Comparison of ENCODE assay signal across 8 cellular contexts in genomic region chr12:42237853-42238239, GRCh38. TPM values are rescaled to one million over a fixed set of nuclear protein-coding genes. Genes with fewer than 3 reads are reported as not detected.
DNase-seq lines count a peak whose midpoint lies in the region; ATAC-seq lines count a peak whose summit lies in the region.

No MANE protein-coding gene starts in this region.

- no peaks in the 10 kb centered on the region for H3K27me3 ChIP-seq in subcutaneous abdominal adipose tissue (ENCODE audit: control insufficient read depth in 5 of 5, insufficient read depth in 4 of 5, low read length in 5 of 5)

- H3K4me1 ChIP-seq in subcutaneous abdominal adipose tissue (ENCODE audit: control insufficient read depth in 5 of 5, insufficient read depth in 5 of 5, low read length in 5 of 5) = peaks cover 2 to 30% (median 29%) of the 10 kb centered on the region in 5 donors

- H3K36me3 ChIP-seq in subcutaneous abdominal adipose tissue (ENCODE audit: control insufficient read depth in 5 of 5, insufficient read depth in 5 of 5, low read length in 5 of 5) = no peaks in the 10 kb centered on the region

- peak; percentile 29 for ATAC-seq in HG03095 (IDR thresholded peaks at IDR 0.05; ENCODE audit: unreplicated experiment)
- peak; percentile 47 for ATAC-seq in activated T-helper 17 cell treated with anti-CD3 and anti-CD28 coated beads, Interleukin-2, amount 50 U/mL, for 72 hours (replicated peaks)

- H3K27ac Mint-ChIP-seq in activated T-helper 17 cell treated with anti-CD3 and anti-CD28 coated beads, Interleukin-2, amount 50 U/mL, for 72 hours = no peak overlapping the region

- peaks cover 19% of the 10 kb centered on the region for H3K4me1 Mint-ChIP-seq in activated T-helper 17 cell treated with anti-CD3 and anti-CD28 coated beads, Interleukin-2, amount 50 U/mL, for 72 hours

- H3K9me3 Mint-ChIP-seq in activated T-helper 17 cell treated with anti-CD3 and anti-CD28 coated beads, Interleukin-2, amount 50 U/mL, for 72 hours = no peaks in the 10 kb centered on the region

- H3K9me3 ChIP-seq in iPS-18c (ENCODE audit: control insufficient read depth, insufficient read depth, low read length) (no peaks in the 10 kb centered on the region), subcutaneous abdominal adipose tissue (ENCODE audit: control insufficient read depth in 5 of 5, low read length in 5 of 5) (no peaks in the 10 kb centered on the region)

- no peaks in the 10 kb centered on the region for H3K27me3 Mint-ChIP-seq in activated T-helper 17 cell treated with anti-CD3 and anti-CD28 coated beads, Interleukin-2, amount 50 U/mL, for 72 hours

- peaks cover 38% of the 10 kb centered on the region for H3K36me3 Mint-ChIP-seq in activated T-helper 17 cell treated with anti-CD3 and anti-CD28 coated beads, Interleukin-2, amount 50 U/mL, for 72 hours (ENCODE audit: low read depth)

- H3K4me3 Mint-ChIP-seq in activated T-helper 17 cell treated with anti-CD3 and anti-CD28 coated beads, Interleukin-2, amount 50 U/mL, for 72 hours = peak overlapping the region; percentile 90

- H3K27ac ChIP-seq in subcutaneous abdominal adipose tissue (ENCODE audit: low read depth, low read length) = peak overlapping the region; percentile 65

- DNase-seq in activated CD4-positive, alpha-beta T cell treated with anti-CD3 and anti-CD28 coated beads, Interleukin-2, amount 50 U/mL, for 4 hours = peak; percentile 1
- no peak for DNase-seq in activated CD4-positive, alpha-beta T cell treated with anti-CD3 and anti-CD28 coated beads for 48 hours
- DNase-seq in SW 1271 (lab: John Stamatoyannopoulos, UW) (no peak), EL (no peak)

- H3K9ac ChIP-seq in subcutaneous abdominal adipose tissue (ENCODE audit: low read length in 5 of 5) = peak overlapping the region in 2 of 5 donors; percentile 82 to 83

- H3K4me3 ChIP-seq in iPS-18c (ENCODE audit: insufficient read depth, low read depth, low read length) = peak overlapping the region; percentile 42
- peak overlapping the region in 4 of 5 donors; percentile 75 to 87 (median 78) for H3K4me3 ChIP-seq in subcutaneous abdominal adipose tissue (ENCODE audit: low read depth in 1 of 5, low read length in 5 of 5)

RNA-seq across cellular contexts. Expression of gene YAF2, which starts 0.2 kb away (rescaled TPM):
- total RNA-seq in activated T-helper 17 cell treated with anti-CD3 and anti-CD28 coated beads, Interleukin-2, amount 50 U/mL, for 72 hours = 10 to 100 TPM; 31.7 to 32.9 TPM

Comparison
In these comparisons a context has a peak if more than half of its experiments do, and no peak if none do; other contexts are left out.
1. DNase-seq: peak in activated CD4-positive, alpha-beta T cell treated with anti-CD3 and anti-CD28 coated beads, Interleukin-2, amount 50 U/mL, for 4 hours (2 of 2); none in activated CD4-positive, alpha-beta T cell treated with anti-CD3 and anti-CD28 coated beads for 48 hours (single experiment), SW 1271 (0 of 2) and EL (single experiment).